Comparison of ENCODE assay signal across 20 cellular contexts in the genomic region with DNA sequence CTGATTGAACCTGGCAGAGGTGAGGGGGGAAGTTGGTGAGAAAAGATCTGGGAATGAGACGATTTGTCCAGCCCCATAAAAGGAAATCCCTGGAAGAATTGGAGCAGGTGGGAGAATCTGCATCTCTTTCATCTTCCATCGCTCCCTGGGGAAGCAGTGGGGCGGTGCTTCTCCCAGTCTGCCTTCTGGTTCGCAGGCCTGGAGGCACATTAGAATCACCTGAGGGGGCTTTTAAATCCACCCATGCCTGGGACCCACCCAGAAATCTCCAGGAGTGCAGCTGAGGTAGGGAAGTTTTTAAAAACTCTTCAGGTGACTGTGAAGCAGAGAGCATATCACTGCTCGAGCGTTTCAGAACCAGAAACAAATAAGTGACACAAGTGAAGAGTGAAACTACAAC. TPM values are rescaled to one million over a fixed set of nuclear protein-coding genes. Genes with fewer than 3 reads are reported as not detected.
DNase-seq lines count a peak whose midpoint lies in the region; ATAC-seq, FAIRE-seq and TF ChIP-seq lines count a peak whose summit lies in the region.
"Had no signal": no experiment of that assay in that cellular context is flagged by ENCODE, and none has a peak within 500 bp of the region (broad histone marks: within the 10 kb centered on the region; RNA-seq: fewer than 3 reads in every experiment).

No MANE protein-coding gene starts in this region.

- H3K27me3 Mint-ChIP-seq in CD8-positive, alpha-beta memory T cell = peaks cover 2 to 12% of the 10 kb centered on the region in 2 donors
- H3K27me3 Mint-ChIP-seq: stimulated activated naive B cell treated with anti-CD40 and anti-IgM and Interleukin-4, amounts not matched to agents 10 μg/mL and 1 μg/mL and 100 μg/mL, for 72 hours had no signal

- TF ChIP-seq EP300 in gastroesophageal sphincter (IDR thresholded peaks at IDR 0.05) = no peak

- no peak overlapping the region for H3K27ac Mint-ChIP-seq in CD8-positive, alpha-beta memory T cell
- H3K27ac Mint-ChIP-seq: naive thymus-derived CD4-positive, alpha-beta T cell; stimulated activated naive B cell treated with anti-CD40 and anti-IgM and Interleukin-4, amounts not matched to agents 10 μg/mL and 1 μg/mL and 100 μg/mL, for 72 hours had no signal

- POLR2A ChIA-PET in CD8-positive, alpha-beta memory T cell (lab: Charles Lee) = no interaction called here

- peak; percentile 56 for DNase-seq in NCI-H82 (lab: John Stamatoyannopoulos, UW)
- DNase-seq in NCI-H748 (lab: John Stamatoyannopoulos, UW; ENCODE audit: unreplicated experiment) = no peak
- DNase-seq in GM19239 (ENCODE audit: insufficient read length, low spot score) = no peak
- DNase-seq in CD8-positive, alpha-beta memory T cell = no peak
- DNase-seq: activated CD4-positive, alpha-beta T cell treated with anti-CD3 and anti-CD28 coated beads, Interleukin-2, amount 50 U/mL, for 1 hour; activated CD8-positive, alpha-beta memory T cell treated with anti-CD3 and anti-CD28 coated beads, Interleukin-2, amount 50 U/mL, for 4 hours; activated naive CD4-positive, alpha-beta T cell treated with anti-CD3 and anti-CD28 coated beads, Interleukin-2, amount 50 U/mL, for 16 hours; C1 segment of cervical spinal cord; GM23248; KG1; MM.1S; naive thymus-derived CD4-positive, alpha-beta T cell; NCI-H1436; stimulated activated CD4-positive, alpha-beta T cell treated with anti-CD3 and anti-CD28 coated beads, Interleukin-4, amount 100 ng/mL, for 24 hours; stimulated activated naive B cell treated with anti-CD40 and anti-IgM and Interleukin-4, amounts not matched to agents 10 μg/mL and 1 μg/mL and 100 μg/mL, for 72 hours had no signal

- no peak for TF ChIP-seq CTCF in gastroesophageal sphincter (IDR thresholded peaks at IDR 0.05)

- H3K4me3 ChIP-seq in HUES6 (ENCODE audit: low read depth, low read length) = no peak overlapping the region; the same call in 1 of the 2 replicates
- H3K4me3 ChIP-seq in gastroesophageal sphincter = no peak overlapping the region
- peak overlapping the region in 2 of 3 donors; percentile 0 to 33 for H3K4me3 ChIP-seq in skeletal muscle tissue (ENCODE audit: low read length in 3 of 3)
- H3K4me3 ChIP-seq in CD8-positive, alpha-beta memory T cell (ENCODE audit: low read length) = no peak overlapping the region
- H3K4me3 ChIP-seq: GM23248 had no signal

- H3K9ac ChIP-seq in HUES6 (ENCODE audit: low read length) (peak overlapping the region; percentile 58), skeletal muscle tissue (ENCODE audit: low read depth in 1 of 3, low read length in 3 of 3) (peak overlapping the region; percentile 24 to 81 (median 78))
- H3K9ac ChIP-seq: GM23248 had no signal

- CTCF ChIA-PET in CD8-positive, alpha-beta memory T cell (lab: Charles Lee) = no interaction called here

- H3K36me3 ChIP-seq in HUES6 (ENCODE audit: control insufficient read depth, insufficient read depth, low read length) = no peaks in the 10 kb centered on the region
- H3K36me3 ChIP-seq in gastroesophageal sphincter = no peaks in the 10 kb centered on the region
- no peaks in the 10 kb centered on the region for H3K36me3 ChIP-seq in skeletal muscle tissue (ENCODE audit: control insufficient read depth in 3 of 3, insufficient read depth in 3 of 3, low read length in 3 of 3)
- no peaks in the 10 kb centered on the region for H3K36me3 ChIP-seq in CD8-positive, alpha-beta memory T cell (ENCODE audit: insufficient read depth, low read length)

- H3K36me3 Mint-ChIP-seq in CD8-positive, alpha-beta memory T cell = no peaks in the 10 kb centered on the region
- H3K36me3 Mint-ChIP-seq: naive thymus-derived CD4-positive, alpha-beta T cell; stimulated activated naive B cell treated with anti-CD40 and anti-IgM and Interleukin-4, amounts not matched to agents 10 μg/mL and 1 μg/mL and 100 μg/mL, for 72 hours had no signal

- 82 to 97% methylated on average over 3 to 5 of the region's 6 CpGs for WGBS in gastroesophageal sphincter (ENCODE audit: low coverage in 1 of 2), 2 donors

- FAIRE-seq in GM19239 (lab: Jason Lieb, UNC) = no peak

- no peak overlapping the region for H3K4me3 Mint-ChIP-seq in CD8-positive, alpha-beta memory T cell
- H3K4me3 Mint-ChIP-seq: naive thymus-derived CD4-positive, alpha-beta T cell; stimulated activated naive B cell treated with anti-CD40 and anti-IgM and Interleukin-4, amounts not matched to agents 10 μg/mL and 1 μg/mL and 100 μg/mL, for 72 hours had no signal

- H3K4me1 ChIP-seq in HUES6 (ENCODE audit: control insufficient read depth, insufficient read depth, low read length) (peaks cover 13% of the 10 kb centered on the region), gastroesophageal sphincter (peaks cover 4 to 23% (median 8%) of the 10 kb centered on the region in 3 donors), skeletal muscle tissue (ENCODE audit: control insufficient read depth in 3 of 3, insufficient read depth in 3 of 3, low read length in 3 of 3) (peaks cover 12 to 35% (median 30%) of the 10 kb centered on the region in 3 donors)
- no peaks in the 10 kb centered on the region for H3K4me1 ChIP-seq in CD8-positive, alpha-beta memory T cell (ENCODE audit: insufficient read depth, low read length)

- H3K4me1 Mint-ChIP-seq in CD8-positive, alpha-beta memory T cell = no peaks in the 10 kb centered on the region
- H3K4me1 Mint-ChIP-seq: naive thymus-derived CD4-positive, alpha-beta T cell had no signal

- H3K27ac ChIP-seq in HUES6 (ENCODE audit: low read depth, low read length) (no peak overlapping the region), gastroesophageal sphincter (peak overlapping the region; percentile 53 to 81 (median 76)), skeletal muscle tissue (ENCODE audit: low read depth, low read length) (peak overlapping the region; percentile 98)
- no peak overlapping the region for H3K27ac ChIP-seq in CD8-positive, alpha-beta memory T cell (ENCODE audit: low read depth, low read length)
- H3K27ac ChIP-seq: GM23248, VCaP had no signal

- no peaks in the 10 kb centered on the region for H3K9me3 Mint-ChIP-seq in CD8-positive, alpha-beta memory T cell

- H3K9me3 ChIP-seq in HUES6 (ENCODE audit: control insufficient read depth, insufficient read depth, low read depth, low read length) = peaks cover 3% of the 10 kb centered on the region; the same call in 1 of the 2 replicates
- H3K9me3 ChIP-seq in gastroesophageal sphincter = no peaks in the 10 kb centered on the region
- no peaks in the 10 kb centered on the region for H3K9me3 ChIP-seq in skeletal muscle tissue (ENCODE audit: control insufficient read depth in 3 of 3, low read length in 3 of 3)
- no peaks in the 10 kb centered on the region for H3K9me3 ChIP-seq in CD8-positive, alpha-beta memory T cell (ENCODE audit: low read length)

- ATAC-seq in gastroesophageal sphincter (no peak), HG02938 (IDR thresholded peaks at IDR 0.05; ENCODE audit: unreplicated experiment) (no peak)
- ATAC-seq: naive thymus-derived CD4-positive, alpha-beta T cell; stimulated activated naive B cell treated with anti-CD40 and anti-IgM and Interleukin-4, amounts not matched to agents 10 μg/mL and 1 μg/mL and 100 μg/mL, for 72 hours had no signal

- no peaks in the 10 kb centered on the region for H3K27me3 ChIP-seq in HUES6 (ENCODE audit: control insufficient read depth, insufficient read depth, low read length)
- no peaks in the 10 kb centered on the region for H3K27me3 ChIP-seq in gastroesophageal sphincter
- H3K27me3 ChIP-seq in skeletal muscle tissue (ENCODE audit: control insufficient read depth in 3 of 3, insufficient read depth in 3 of 3, low read length in 3 of 3) = no peaks in the 10 kb centered on the region
- no peaks in the 10 kb centered on the region for H3K27me3 ChIP-seq in CD8-positive, alpha-beta memory T cell (ENCODE audit: insufficient read depth, low read length, poor library complexity, severe bottlenecking)

- TF ChIP-seq POLR2A in gastroesophageal sphincter (IDR thresholded peaks at IDR 0.05) = no peak

RNA-seq across cellular contexts. Expression of a gene that starts 26.7 kb away (rescaled TPM):
- 100 to 1,000 TPM in 1 of 4 donors, 10 to 100 TPM in 3; 80.0 to 132 (median 93.2) TPM for total RNA-seq in gastroesophageal sphincter
- total RNA-seq in skeletal muscle tissue = 53.2 TPM
- 10 to 100 TPM; 33.1 to 33.7 TPM for total RNA-seq in CD8-positive, alpha-beta memory T cell
- polyA plus RNA-seq in CD8-positive, alpha-beta memory T cell = 63.0 TPM

Comparison
In these comparisons a context has a peak if more than half of its experiments do, and no peak if none do; other contexts are left out.
1. H3K27ac ChIP-seq: peak in gastroesophageal sphincter (4 of 4) and skeletal muscle tissue (single experiment); none in HUES6 (single experiment) and CD8-positive, alpha-beta memory T cell (single experiment).
2. H3K4me3 ChIP-seq: peak in skeletal muscle tissue (2 of 3); none in HUES6 (single experiment), gastroesophageal sphincter (0 of 2) and CD8-positive, alpha-beta memory T cell (single experiment).